ENCODE assay signal across 1 cellular context in the genomic region with DNA sequence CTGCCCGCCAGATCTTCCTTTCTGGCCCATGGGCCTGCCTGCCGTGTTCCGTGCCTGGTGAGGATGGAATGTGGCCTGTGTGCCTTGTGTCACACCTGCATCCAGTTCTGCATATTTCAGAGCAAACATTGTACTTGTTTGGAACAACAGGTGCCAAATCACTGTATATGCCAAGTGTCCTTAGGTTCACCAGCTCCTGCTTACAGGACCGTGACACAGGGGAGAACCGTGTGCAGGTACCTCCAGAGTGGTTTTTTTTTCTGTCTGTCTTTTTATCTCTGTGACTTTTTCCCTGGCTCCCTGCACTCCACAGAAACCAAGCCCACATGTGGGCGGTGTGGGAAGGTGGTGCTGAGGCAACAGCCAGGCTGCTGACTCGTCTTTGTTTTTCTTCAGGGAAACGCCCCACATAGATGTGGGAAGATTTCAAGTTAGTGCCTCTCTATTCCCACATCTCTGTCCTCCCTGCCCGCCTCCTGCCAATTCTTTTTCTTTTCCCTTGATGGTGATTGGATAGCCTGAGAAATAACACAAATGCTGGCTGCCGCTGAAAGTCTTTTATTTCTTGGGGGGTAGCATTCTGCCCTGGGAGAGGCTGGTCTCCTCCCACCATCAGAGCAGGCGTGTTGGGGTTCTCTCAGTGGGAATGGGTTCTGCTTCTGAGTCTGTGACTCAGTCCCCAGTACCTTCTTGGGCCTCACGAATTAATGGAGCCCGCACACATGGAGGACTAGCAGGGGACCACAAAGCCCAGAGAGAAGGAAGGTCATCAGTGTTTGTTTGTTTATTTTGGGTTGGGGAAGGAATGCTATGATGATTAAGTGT.
TF ChIP-seq lines count a peak whose summit lies in the region.

No MANE protein-coding gene starts in this region.

TF ChIP-seq in HEK293, 187 proteins besides CTCF, POLR2A, EP300 and RAD21 (continued from another document):
- TF ChIP-seq, protein P1, sequence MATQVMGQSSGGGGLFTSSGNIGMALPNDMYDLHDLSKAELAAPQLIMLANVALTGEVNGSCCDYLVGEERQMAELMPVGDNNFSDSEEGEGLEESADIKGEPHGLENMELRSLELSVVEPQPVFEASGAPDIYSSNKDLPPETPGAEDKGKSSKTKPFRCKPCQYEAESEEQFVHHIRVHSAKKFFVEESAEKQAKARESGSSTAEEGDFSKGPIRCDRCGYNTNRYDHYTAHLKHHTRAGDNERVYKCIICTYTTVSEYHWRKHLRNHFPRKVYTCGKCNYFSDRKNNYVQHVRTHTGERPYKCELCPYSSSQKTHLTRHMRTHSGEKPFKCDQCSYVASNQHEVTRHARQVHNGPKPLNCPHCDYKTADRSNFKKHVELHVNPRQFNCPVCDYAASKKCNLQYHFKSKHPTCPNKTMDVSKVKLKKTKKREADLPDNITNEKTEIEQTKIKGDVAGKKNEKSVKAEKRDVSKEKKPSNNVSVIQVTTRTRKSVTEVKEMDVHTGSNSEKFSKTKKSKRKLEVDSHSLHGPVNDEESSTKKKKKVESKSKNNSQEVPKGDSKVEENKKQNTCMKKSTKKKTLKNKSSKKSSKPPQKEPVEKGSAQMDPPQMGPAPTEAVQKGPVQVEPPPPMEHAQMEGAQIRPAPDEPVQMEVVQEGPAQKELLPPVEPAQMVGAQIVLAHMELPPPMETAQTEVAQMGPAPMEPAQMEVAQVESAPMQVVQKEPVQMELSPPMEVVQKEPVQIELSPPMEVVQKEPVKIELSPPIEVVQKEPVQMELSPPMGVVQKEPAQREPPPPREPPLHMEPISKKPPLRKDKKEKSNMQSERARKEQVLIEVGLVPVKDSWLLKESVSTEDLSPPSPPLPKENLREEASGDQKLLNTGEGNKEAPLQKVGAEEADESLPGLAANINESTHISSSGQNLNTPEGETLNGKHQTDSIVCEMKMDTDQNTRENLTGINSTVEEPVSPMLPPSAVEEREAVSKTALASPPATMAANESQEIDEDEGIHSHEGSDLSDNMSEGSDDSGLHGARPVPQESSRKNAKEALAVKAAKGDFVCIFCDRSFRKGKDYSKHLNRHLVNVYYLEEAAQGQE (tag by site-specific recombination; IDR thresholded peaks at IDR 0.05): no peak
TF ChIP-seq in HEK293: peak in this region for 7.
